12 cellular contexts compared by ENCODE assay signal in genomic region chr3:16419640-16420039, GRCh38.
DNase-seq lines count a peak whose midpoint lies in the region; TF ChIP-seq lines count a peak whose summit lies in the region.
"Had no signal": no experiment of that assay in that cellular context is flagged by ENCODE, and none has a peak within 500 bp of the region (broad histone marks: within the 10 kb centered on the region; RNA-seq: fewer than 3 reads in every experiment).

No MANE protein-coding gene starts in this region.

- no peak overlapping the region for H3K27ac ChIP-seq in A673 (ENCODE audit: low read depth, low read length, poor library complexity, severe bottlenecking)
- H3K27ac ChIP-seq: PC-9 had no signal

- TF ChIP-seq CTCF in A673 (conservative IDR thresholded peaks at IDR 0.05; ENCODE audit: low read depth, low read length) (no peak), HFFc6 (IDR thresholded peaks at IDR 0.05) (no peak), astrocyte of the spinal cord (IDR thresholded peaks at IDR 0.05; ENCODE audit: low read depth, low read length) (no peak)

- H3K9me3 ChIP-seq in A673 (ENCODE audit: low read depth, low read length, poor library complexity, severe bottlenecking): no peaks in the 10 kb centered on the region

- DNase-seq in A673 (ENCODE audit: low spot score): peak; percentile 31
- DNase-seq in HFFc6: peak; percentile 22
- peak; percentile 45 for DNase-seq in astrocyte of the spinal cord (ENCODE audit: low read depth, low spot score)
- peak; percentile 18 for DNase-seq in left kidney (ENCODE audit: low read depth, low spot score)
- DNase-seq in activated CD8-positive, alpha-beta memory T cell treated with anti-CD3 and anti-CD28 coated beads, Interleukin-2, amount 50 U/mL, for 48 hours: no peak
- DNase-seq in T1000 (lab: John Stamatoyannopoulos, UW): no peak
- DNase-seq in NCI-H524 treated with DMSO at 0.1 percent for 48 hours (lab: John Stamatoyannopoulos, UW): no peak
- DNase-seq in stimulated activated naive CD4-positive, alpha-beta T cell treated with Interleukin-2 at 50 U/mL for 16 hours (lab: John Stamatoyannopoulos, UW): no peak
- DNase-seq: activated CD8-positive, alpha-beta T cell treated with anti-CD3 and anti-CD28 coated beads for 36 hours; activated naive CD4-positive, alpha-beta T cell treated with Interleukin-2 at 50 U/mL for 16 hours; PC-9 had no signal

- H3K4me1 ChIP-seq in A673 (ENCODE audit: insufficient read depth, low read length, poor library complexity, severe bottlenecking): peaks cover 9% of the 10 kb centered on the region

- BruUV-seq in A673 (replicated peaks; lab: Mats Ljungman, UMichigan): no TSS peak

- CTCF ChIA-PET in A673 (lab: Charles Lee): no interaction called here

- no peaks in the 10 kb centered on the region for H3K36me3 ChIP-seq in A673 (ENCODE audit: insufficient read depth, low read length, poor library complexity, severe bottlenecking)

- H3K9me3 Mint-ChIP-seq in HFFc6: no peaks in the 10 kb centered on the region
- H3K9me3 Mint-ChIP-seq: activated CD8-positive, alpha-beta T cell treated with anti-CD3 and anti-CD28 coated beads for 36 hours; stimulated activated effector memory CD8-positive, alpha-beta T cell treated with anti-CD3 and anti-CD28 coated beads, Interleukin-12 subunit alpha, Interleukin-12 subunit beta, amount 100 ng/mL, for 72 hours had no signal

- no peak overlapping the region for H3K4me3 ChIP-seq in A673 (ENCODE audit: low read depth, low read length, poor library complexity, severe bottlenecking)
- no peak overlapping the region for H3K4me3 ChIP-seq in astrocyte of the spinal cord (ENCODE audit: low read depth, low read length)
- H3K4me3 ChIP-seq: PC-9 had no signal

- no peaks in the 10 kb centered on the region for H3K27me3 ChIP-seq in A673 (replicated peaks; ENCODE audit: insufficient read depth, low read depth, low read length, poor library complexity)

- peak overlapping the region; percentile 46 for H3K27ac Mint-ChIP-seq in HFFc6
- H3K27ac Mint-ChIP-seq: activated CD8-positive, alpha-beta T cell treated with anti-CD3 and anti-CD28 coated beads for 36 hours; stimulated activated effector memory CD8-positive, alpha-beta T cell treated with anti-CD3 and anti-CD28 coated beads, Interleukin-12 subunit alpha, Interleukin-12 subunit beta, amount 100 ng/mL, for 72 hours had no signal

- peaks cover 61% of the 10 kb centered on the region for H3K4me1 Mint-ChIP-seq in HFFc6 (ENCODE audit: low read depth)

- peaks cover 4% of the 10 kb centered on the region; the same call in 1 of the 2 replicates for H3K36me3 Mint-ChIP-seq in HFFc6 (ENCODE audit: low read depth)

- in situ Hi-C loops in astrocyte of the spinal cord (cut with HindIII; ENCODE audit: low sequenced_read_pairs): no loop called here

- intact Hi-C loops in A673 (cut with micrococcal nuclease; ENCODE audit: unreplicated experiment): no loop called here

- H3K4me3 Mint-ChIP-seq in HFFc6: peak overlapping the region; percentile 2; the same call in 1 of the 2 replicates
- H3K4me3 Mint-ChIP-seq: activated CD8-positive, alpha-beta T cell treated with anti-CD3 and anti-CD28 coated beads for 36 hours; stimulated activated effector memory CD8-positive, alpha-beta T cell treated with anti-CD3 and anti-CD28 coated beads, Interleukin-12 subunit alpha, Interleukin-12 subunit beta, amount 100 ng/mL, for 72 hours had no signal

- H3K27me3 Mint-ChIP-seq in HFFc6 (ENCODE audit: insufficient read depth): no peaks in the 10 kb centered on the region; the same call in 1 of the 2 replicates
- H3K27me3 Mint-ChIP-seq: activated CD8-positive, alpha-beta T cell treated with anti-CD3 and anti-CD28 coated beads for 36 hours had no signal

- POLR2A ChIA-PET in A673 (lab: Charles Lee; ENCODE audit: low non-redundant PET): no interaction called here

Comparison
In these comparisons a context has a peak if more than half of its experiments do, and no peak if none do; other contexts are left out.
1. DNase-seq: peak in A673 (single experiment), HFFc6 (single experiment), astrocyte of the spinal cord (single experiment) and left kidney (single experiment); none in activated CD8-positive, alpha-beta memory T cell treated with anti-CD3 and anti-CD28 coated beads, Interleukin-2, amount 50 U/mL, for 48 hours (single experiment), T1000 (single experiment), NCI-H524 treated with DMSO at 0.1 percent for 48 hours (single experiment) and stimulated activated naive CD4-positive, alpha-beta T cell treated with Interleukin-2 at 50 U/mL for 16 hours (single experiment).